In the genomic region with DNA sequence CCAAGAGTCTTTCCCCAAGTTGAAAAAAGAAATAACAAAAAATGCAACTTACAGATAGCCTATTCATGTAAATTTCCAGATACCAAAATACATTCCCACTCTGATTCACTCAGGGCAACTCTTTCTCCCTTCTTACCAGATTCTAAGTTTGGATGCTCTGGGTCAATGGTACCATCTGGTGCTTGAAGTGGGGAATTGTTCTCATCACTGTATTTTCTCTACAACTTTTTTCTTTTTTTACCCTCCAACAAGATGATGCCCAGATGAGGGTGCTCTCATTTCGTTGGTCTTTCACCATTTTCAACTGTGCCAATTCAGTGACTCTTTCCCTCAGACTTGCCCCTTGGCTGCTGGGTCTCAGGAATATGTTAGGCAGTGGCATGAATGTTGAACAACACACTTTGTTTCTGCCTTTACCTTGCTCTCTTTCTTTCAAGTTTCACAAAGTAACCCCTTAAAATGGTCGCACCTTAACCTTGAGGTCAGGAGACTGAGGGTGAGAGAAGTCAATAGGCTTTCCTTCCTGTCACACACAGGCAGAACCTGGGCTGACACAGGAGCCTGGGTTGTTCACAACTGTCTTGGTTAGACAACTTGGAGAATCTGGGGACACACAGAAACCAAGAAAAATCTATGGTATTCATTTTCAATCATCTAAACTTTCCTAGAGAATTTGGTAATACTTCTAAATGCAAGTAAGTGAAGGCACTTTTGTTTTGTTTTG, we compare ENCODE assay signal across 8 cellular contexts.
DNase-seq lines count a peak whose midpoint lies in the region; ATAC-seq lines count a peak whose summit lies in the region.

No MANE protein-coding gene starts in this region.

- H3K4me3 Mint-ChIP-seq in stimulated activated naive B cell treated with anti-CD40 and anti-IgM and Interleukin-4, amounts not matched to agents 10 μg/mL and 1 μg/mL and 100 μg/mL, for 72 hours = no peak overlapping the region

- ATAC-seq in stimulated activated naive B cell treated with anti-CD40 and anti-IgM and Interleukin-4, amounts not matched to agents 10 μg/mL and 1 μg/mL and 100 μg/mL, for 72 hours (replicated peaks) = no peak
- ATAC-seq in GM21576 (IDR thresholded peaks at IDR 0.05; ENCODE audit: unreplicated experiment) (no peak), GM18873 (IDR thresholded peaks at IDR 0.05; ENCODE audit: low FRiP score, unreplicated experiment) (no peak)

- H3K4me1 Mint-ChIP-seq in stimulated activated naive B cell treated with anti-CD40 and anti-IgM and Interleukin-4, amounts not matched to agents 10 μg/mL and 1 μg/mL and 100 μg/mL, for 72 hours = no peaks in the 10 kb centered on the region

- DNase-seq in DMS 273 (lab: John Stamatoyannopoulos, UW; ENCODE audit: unreplicated experiment) (peak; percentile 61), NCI-H226 (peak; percentile 40), midbrain (lab: John Stamatoyannopoulos, UW) (peak; percentile 74), NCI-H748 treated with DMSO at 0.1 percent for 48 hours (lab: John Stamatoyannopoulos, UW) (no peak)
- peak; percentile 24 for DNase-seq in central memory CD4-positive, alpha-beta T cell
- no peak for DNase-seq in stimulated activated naive B cell treated with anti-CD40 and anti-IgM and Interleukin-4, amounts not matched to agents 10 μg/mL and 1 μg/mL and 100 μg/mL, for 72 hours

- H3K9me3 Mint-ChIP-seq in stimulated activated naive B cell treated with anti-CD40 and anti-IgM and Interleukin-4, amounts not matched to agents 10 μg/mL and 1 μg/mL and 100 μg/mL, for 72 hours = no peaks in the 10 kb centered on the region

- H3K27ac Mint-ChIP-seq in stimulated activated naive B cell treated with anti-CD40 and anti-IgM and Interleukin-4, amounts not matched to agents 10 μg/mL and 1 μg/mL and 100 μg/mL, for 72 hours = no peak overlapping the region

- H3K36me3 Mint-ChIP-seq in stimulated activated naive B cell treated with anti-CD40 and anti-IgM and Interleukin-4, amounts not matched to agents 10 μg/mL and 1 μg/mL and 100 μg/mL, for 72 hours = no peaks in the 10 kb centered on the region

- no peaks in the 10 kb centered on the region for H3K27me3 Mint-ChIP-seq in stimulated activated naive B cell treated with anti-CD40 and anti-IgM and Interleukin-4, amounts not matched to agents 10 μg/mL and 1 μg/mL and 100 μg/mL, for 72 hours

Comparison
In these comparisons a context has a peak if more than half of its experiments do, and no peak if none do; other contexts are left out.
1. DNase-seq: peak in DMS 273 (single experiment), NCI-H226 (single experiment), central memory CD4-positive, alpha-beta T cell (single experiment) and midbrain (single experiment); none in stimulated activated naive B cell treated with anti-CD40 and anti-IgM and Interleukin-4, amounts not matched to agents 10 μg/mL and 1 μg/mL and 100 μg/mL, for 72 hours (single experiment) and NCI-H748 treated with DMSO at 0.1 percent for 48 hours (single experiment).